13 cellular contexts compared by ENCODE assay signal in the genomic region with DNA sequence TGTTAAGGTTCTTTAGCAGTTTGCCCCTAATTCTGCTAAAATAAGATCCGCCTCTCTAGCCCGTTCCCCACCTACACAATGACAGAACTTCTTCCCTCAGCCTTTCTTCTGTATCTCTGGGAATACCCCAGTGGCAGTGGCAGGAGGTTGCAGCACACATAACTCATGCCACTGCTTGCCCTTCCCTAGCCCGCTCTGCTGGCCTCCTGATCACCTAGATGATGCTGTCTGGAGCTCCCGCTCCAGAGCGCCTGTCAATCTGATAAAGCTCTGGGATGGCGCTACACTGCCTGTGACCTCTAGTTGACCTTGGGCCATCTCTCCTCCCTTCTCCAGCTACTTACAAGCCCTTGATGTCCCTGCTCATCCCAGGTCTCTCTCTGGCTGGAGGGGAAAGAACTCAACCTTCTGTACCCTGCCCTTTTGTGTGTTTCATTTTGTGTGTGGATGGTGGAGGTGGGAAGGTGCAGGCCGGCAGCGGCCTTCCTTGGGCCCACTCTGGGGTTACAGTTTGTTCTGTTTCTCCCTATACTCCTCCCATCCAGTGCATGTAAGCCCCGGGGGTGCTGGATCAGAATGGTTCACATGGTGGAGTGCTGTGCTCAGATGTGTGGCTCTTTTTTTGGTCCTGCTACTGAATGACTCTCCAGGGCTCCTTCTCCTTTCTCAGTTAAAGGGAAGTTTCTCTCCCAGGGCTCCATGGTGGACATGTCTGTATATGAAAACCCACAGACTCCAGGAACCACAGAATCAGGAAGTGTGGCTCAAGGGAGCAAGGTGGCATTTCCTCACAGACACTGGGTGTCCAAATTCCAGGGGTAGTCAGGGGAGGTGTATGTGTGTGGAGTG. TPM values are rescaled to one million over a fixed set of nuclear protein-coding genes. Genes with fewer than 3 reads are reported as not detected.
DNase-seq lines count a peak whose midpoint lies in the region; ATAC-seq and TF ChIP-seq lines count a peak whose summit lies in the region.
"Had no signal": no experiment of that assay in that cellular context is flagged by ENCODE, and none has a peak within 500 bp of the region (broad histone marks: within the 10 kb centered on the region; RNA-seq: fewer than 3 reads in every experiment).

No MANE protein-coding gene starts in this region.

- H3K36me3 Mint-ChIP-seq in activated T-cell treated with anti-CD3 and anti-CD28 coated beads, Interleukin-2, amount 50 U/mL, for 72 hours (ENCODE audit: insufficient read depth in 2 of 2): no peaks in the 10 kb centered on the region

- intact Hi-C loops in stomach (cut with DNase I; ENCODE audit: low total_unique reads): no loop called here

- peak overlapping the region; percentile 72 to 82 for H3K4me3 Mint-ChIP-seq in activated T-cell treated with anti-CD3 and anti-CD28 coated beads, Interleukin-2, amount 50 U/mL, for 72 hours
- H3K4me3 Mint-ChIP-seq: activated CD4-positive, alpha-beta T cell treated with anti-CD3 and anti-CD28 coated beads, Interleukin-2, amount 10 ng/mL, durations not matched to agents 7 days and 5 days had no signal

- H3K27me3 Mint-ChIP-seq in activated T-cell treated with anti-CD3 and anti-CD28 coated beads, Interleukin-2, amount 50 U/mL, for 72 hours (ENCODE audit: low read depth): peaks cover 8% of the 10 kb centered on the region

- no peaks in the 10 kb centered on the region for H3K36me3 ChIP-seq in upper lobe of left lung
- no peaks in the 10 kb centered on the region for H3K36me3 ChIP-seq in stomach

- no peaks in the 10 kb centered on the region for H3K9me3 ChIP-seq in upper lobe of left lung
- H3K9me3 ChIP-seq in stomach: no peaks in the 10 kb centered on the region

- TF ChIP-seq CTCF in upper lobe of left lung (IDR thresholded peaks at IDR 0.05) (no peak), stomach (IDR thresholded peaks at IDR 0.05) (no peak)

- H3K4me1 Mint-ChIP-seq in activated T-cell treated with anti-CD3 and anti-CD28 coated beads, Interleukin-2, amount 50 U/mL, for 72 hours (ENCODE audit: low read depth): peaks cover 40% of the 10 kb centered on the region

- TF ChIP-seq EP300 in upper lobe of left lung (IDR thresholded peaks at IDR 0.05): no peak
- TF ChIP-seq EP300 in stomach (IDR thresholded peaks at IDR 0.05): no peak

- no peak for ATAC-seq in activated T-cell treated with anti-CD3 and anti-CD28 coated beads, Interleukin-2, amount 50 U/mL, for 72 hours (replicated peaks in 1 of 2)
- ATAC-seq in upper lobe of left lung (ENCODE audit: low FRiP score in 2 of 2): peak; percentile 6 to 22

- H3K27ac Mint-ChIP-seq in activated T-cell treated with anti-CD3 and anti-CD28 coated beads, Interleukin-2, amount 50 U/mL, for 72 hours: no peak overlapping the region

- DNase-seq in activated T-cell treated with anti-CD3 and anti-CD28 coated beads, Interleukin-2, amount 50 U/mL, for 72 hours: no peak
- no peak for DNase-seq in activated T-cell treated with anti-CD3 and anti-CD28 coated beads, Interleukin-2, amount 50 U/mL, for 1 hour
- DNase-seq in SK-N-DZ (ENCODE audit: low spot score) (peak; percentile 91), epithelial cell of prostate (ENCODE audit: low read depth, low spot score) (no peak), upper lobe of left lung (no peak), stomach (no peak), NCI-H1417 treated with DMSO at 0.1 percent for 48 hours (lab: John Stamatoyannopoulos, UW) (no peak)
- no peak for DNase-seq in activated naive CD4-positive, alpha-beta T cell treated with Interleukin-2 at 50 U/mL for 16 hours
- DNase-seq: activated CD4-positive, alpha-beta T cell treated with anti-CD3 and anti-CD28 coated beads, Interleukin-2, amount 10 ng/mL, durations not matched to agents 7 days and 5 days; activated effector memory CD4-positive, alpha-beta T cell treated with anti-CD3 and anti-CD28 coated beads, Interleukin-2, amount 50 U/mL, for 16 hours; effector CD8-positive, alpha-beta T cell; NCI-H1105; posterior cingulate gyrus had no signal

- no peaks in the 10 kb centered on the region for H3K9me3 Mint-ChIP-seq in activated T-cell treated with anti-CD3 and anti-CD28 coated beads, Interleukin-2, amount 50 U/mL, for 72 hours
- H3K9me3 Mint-ChIP-seq: activated CD4-positive, alpha-beta T cell treated with anti-CD3 and anti-CD28 coated beads, Interleukin-2, amount 10 ng/mL, durations not matched to agents 7 days and 5 days had no signal

- TF ChIP-seq POLR2A in upper lobe of left lung (IDR thresholded peaks at IDR 0.05) (no peak), stomach (IDR thresholded peaks at IDR 0.05) (no peak)

- H3K27ac ChIP-seq in epithelial cell of prostate: peak overlapping the region; percentile 14
- no peak overlapping the region for H3K27ac ChIP-seq in upper lobe of left lung
- no peak overlapping the region for H3K27ac ChIP-seq in stomach

- H3K4me3 ChIP-seq in upper lobe of left lung (no peak overlapping the region), stomach (no peak overlapping the region)

- H3K27me3 ChIP-seq in upper lobe of left lung (no peaks in the 10 kb centered on the region), stomach (peaks cover 0 to 4% (median 0%) of the 10 kb centered on the region in 3 donors)

- 80 to 89% methylated on average over 9 of the region's 9 CpGs for whole genome bisulfite sequencing in upper lobe of left lung, 2 donors
- 75 to 84% (median 79%) methylated on average over 9 of the region's 9 CpGs for whole genome bisulfite sequencing in stomach, 5 donors

- no peaks in the 10 kb centered on the region for H3K4me1 ChIP-seq in upper lobe of left lung
- no peaks in the 10 kb centered on the region for H3K4me1 ChIP-seq in stomach

RNA-seq across cellular contexts. Expression of a gene that starts 29.1 kb away (rescaled TPM):
- total RNA-seq in activated T-cell treated with anti-CD3 and anti-CD28 coated beads, Interleukin-2, amount 50 U/mL, for 72 hours: 10 to 100 TPM; 26.6 to 33.1 TPM
- polyA plus RNA-seq in SK-N-DZ (2014; cell fraction: cytosol; rRNA removed): 24.9 and 34.5 TPM in 2 replicates
- 31.2 and 47.5 TPM in 2 replicates for polyA plus RNA-seq in SK-N-DZ (2014; cell fraction: nucleus; rRNA removed)
- total RNA-seq in upper lobe of left lung: 10 to 100 TPM in 4 of 6 donors, 1 to 10 TPM in 2; 3.1 to 17.0 (median 10.6) TPM
- 10 to 100 TPM in 3 of 5 donors, 1 to 10 TPM in 1, under 1 TPM in 1; 0.58 to 26.8 (median 11.2) TPM for total RNA-seq in stomach
- 1 to 10 TPM; 4.7 to 5.0 (median 4.9) TPM for polyA plus RNA-seq in stomach

Comparison
In these comparisons a context has a peak if more than half of its experiments do, and no peak if none do; other contexts are left out.
1. ATAC-seq: peak in upper lobe of left lung (2 of 2); none in activated T-cell treated with anti-CD3 and anti-CD28 coated beads, Interleukin-2, amount 50 U/mL, for 72 hours (0 of 2).